Comparison of ENCODE assay signal across 8 cellular contexts in the genomic region with DNA sequence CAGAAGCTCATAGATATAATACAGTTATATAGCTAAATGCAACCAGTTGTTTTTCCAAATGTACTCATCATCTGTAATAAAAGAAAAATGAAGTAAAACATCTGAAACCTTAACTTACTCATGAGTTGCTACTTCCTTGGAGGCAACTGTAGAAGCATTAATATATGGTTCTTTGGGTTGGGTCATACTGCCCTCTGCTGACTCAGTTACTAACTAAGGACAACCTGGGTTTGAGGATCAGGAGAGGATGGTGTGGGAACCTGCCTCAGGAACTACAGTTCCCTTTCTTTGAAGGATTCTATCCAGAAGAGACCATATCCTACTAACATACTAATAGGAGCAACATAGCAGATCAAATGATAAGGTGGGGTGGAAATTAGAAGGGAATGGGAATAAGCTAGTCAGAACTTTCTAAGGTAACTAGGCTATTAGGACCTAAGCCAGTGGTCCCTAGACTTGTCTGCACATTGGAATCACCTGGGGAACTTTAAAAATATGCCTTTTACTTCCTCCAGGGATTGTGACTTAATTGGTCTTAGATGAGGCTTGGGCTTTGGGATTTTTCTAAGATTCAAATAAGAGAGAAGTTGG. TPM values are rescaled to one million over a fixed set of nuclear protein-coding genes. Genes with fewer than 3 reads are reported as not detected.
DNase-seq lines count a peak whose midpoint lies in the region; ATAC-seq, FAIRE-seq and TF ChIP-seq lines count a peak whose summit lies in the region.

No MANE protein-coding gene starts in this region.

- H3K79me2 ChIP-seq in SK-N-SH (ENCODE audit: insufficient read depth) = no peaks in the 10 kb centered on the region
- H3K79me2 ChIP-seq in H1 (ENCODE audit: control insufficient read depth in 1 of 2, insufficient read depth in 2 of 2, low read length in 2 of 2) = no peaks in the 10 kb centered on the region

- H3K4me2 ChIP-seq in SK-N-SH = no peak overlapping the region
- H3K4me2 ChIP-seq in H1 (ENCODE audit: insufficient read depth in 1 of 2, low read depth in 2 of 2, low read length in 2 of 2) = no peak overlapping the region

- no peak overlapping the region for H2BK15ac ChIP-seq in H1 (ENCODE audit: low read length)

- TF ChIP-seq CTCF in AG04449 (IDR thresholded peaks at IDR 0.05; ENCODE audit: insufficient read depth, low read length, missing control alignments) (peak; percentile 50), SK-N-SH (IDR thresholded peaks at IDR 0.05) (peak; percentile 73), H1 (IDR thresholded peaks at IDR 0.05; ENCODE audit: control extremely low read depth in 1 of 3, insufficient read depth in 1 of 3, low read depth in 1 of 3, low read length in 3 of 3) (peak in 2 of 3 experiments; percentile 43 to 59; a peak in 3 of 4 replicates)

- H2AK5ac ChIP-seq in H1 (ENCODE audit: low read depth, low read length) = no peak overlapping the region

- H3K23me2 ChIP-seq in H1 (ENCODE audit: low read depth, low read length) = no peaks in the 10 kb centered on the region

- peak; percentile 7 for FAIRE-seq in H1 (lab: Jason Lieb, UNC)

- no peak overlapping the region for H3K14ac ChIP-seq in H1 (ENCODE audit: insufficient read length)

- no peak overlapping the region for H2BK120ac ChIP-seq in H1 (replicated peaks; ENCODE audit: low read depth, low read length)

- H3K27ac ChIP-seq in SK-N-SH (ENCODE audit: low read depth in 2 of 2, low read length in 1 of 2) (peak overlapping the region in 1 of 2 experiments; percentile 57; a peak in 1 of 4 replicates), H1 (ENCODE audit: low read depth, low read length) (no peak overlapping the region)

- H3K23ac ChIP-seq in H1 (ENCODE audit: insufficient read length) = no peak overlapping the region

- no peak overlapping the region for H4K5ac ChIP-seq in H1 (ENCODE audit: insufficient read length, low read depth, low read length)

- H4K20me1 ChIP-seq in SK-N-SH (ENCODE audit: insufficient read depth) = no peaks in the 10 kb centered on the region
- no peaks in the 10 kb centered on the region for H4K20me1 ChIP-seq in H1 (replicated peaks in 1 of 2; ENCODE audit: control insufficient read depth in 1 of 2, insufficient read depth in 2 of 2, low read length in 2 of 2)

- no peaks in the 10 kb centered on the region; the same call in 1 of the 2 replicates for H3K79me1 ChIP-seq in H1 (ENCODE audit: low read depth, low read length)

- no peak overlapping the region for H4K91ac ChIP-seq in H1 (replicated peaks; ENCODE audit: insufficient read length, low read length)

- peaks cover 75 to 77% of the 10 kb centered on the region in 2 experiments for H3K36me3 ChIP-seq in SK-N-SH (replicated peaks in 1 of 2; ENCODE audit: control insufficient read depth in 1 of 2, insufficient read depth in 2 of 2, low read length in 1 of 2)
- peaks cover 1 to 39% (median 11%) of the 10 kb centered on the region in 4 experiments; a peak in 7 of 8 replicates for H3K36me3 ChIP-seq in H1 (ENCODE audit: control insufficient read depth in 2 of 4, insufficient read depth in 4 of 4, low read length in 3 of 4)

- H3K4me3 ChIP-seq in AG04449 (ENCODE audit: low read depth, low read length) (no peak overlapping the region), SK-N-SH (ENCODE audit: low read depth in 2 of 2, low read length in 1 of 2) (no peak overlapping the region), H1 (ENCODE audit: extremely low read depth in 1 of 4, insufficient read depth in 2 of 4, low read depth in 3 of 4, low read length in 4 of 4) (no peak overlapping the region)

- H2BK12ac ChIP-seq in H1 (ENCODE audit: low read depth, low read length) = no peak overlapping the region

- TF ChIP-seq RAD21 in SK-N-SH (IDR thresholded peaks at IDR 0.05; ENCODE audit: low read length) = peak; percentile 79
- TF ChIP-seq RAD21 in H1 (IDR thresholded peaks at IDR 0.05 in 1 of 2, conservative IDR thresholded peaks at IDR 0.05 in 1 of 2; ENCODE audit: low read depth in 2 of 2, low read length in 2 of 2) = peak; percentile 65 to 71

- H3F3A ChIP-seq in SK-N-SH (replicated peaks; ENCODE audit: insufficient read depth) = peaks cover 26% of the 10 kb centered on the region

- DNase-seq in AG04449 (ENCODE audit: low read depth, low spot score) (no peak), EH (ENCODE audit: low read depth) (peak; percentile 82), SK-N-SH (peak; percentile 39), H1 (ENCODE audit: low read depth in 1 of 2, low spot score in 2 of 2) (no peak), mucosa of gallbladder (ENCODE audit: low spot score) (peak; percentile 57), T-helper 9 cell (no peak)

- H3K18ac ChIP-seq in H1 (ENCODE audit: extremely low read depth, low read length) = no peak overlapping the region

- ATAC-seq in HG03354 (IDR thresholded peaks at IDR 0.05; ENCODE audit: poor library complexity, severe bottlenecking, unreplicated experiment) (peak; percentile 70), GM21529 (IDR thresholded peaks at IDR 0.05; ENCODE audit: unreplicated experiment) (no peak)

- no peak overlapping the region for H3K9ac ChIP-seq in SK-N-SH
- no peak overlapping the region for H3K9ac ChIP-seq in H1 (replicated peaks in 1 of 4; ENCODE audit: extremely low read depth in 1 of 4, low read depth in 3 of 4, low read length in 3 of 4)

- H2BK20ac ChIP-seq in H1 (ENCODE audit: low read length) = no peak overlapping the region

- POLR2A ChIA-PET in AG04449 (lab: Yijun Ruan, JAX) = interaction anchor here (0.6 kb wide), 1 partner anchor 253 kb away, joined by 3 read pairs; no protein-coding TSS in a partner anchor
- POLR2A ChIA-PET in SK-N-SH (lab: Yijun Ruan, JAX) = no interaction called here
- POLR2A ChIA-PET in H1 (lab: Charles Lee; ENCODE audit: partially characterized antibody) = no interaction called here

- TF ChIP-seq POLR2A in H1 (IDR thresholded peaks at IDR 0.05; ENCODE audit: control extremely low read depth in 1 of 2, low read depth in 2 of 2, low read length in 2 of 2) = no peak

- H3K4ac ChIP-seq in H1 (replicated peaks; ENCODE audit: insufficient read length, low read depth, low read length) = no peak overlapping the region

- no peak overlapping the region for H4K8ac ChIP-seq in H1 (ENCODE audit: extremely low read depth, insufficient read depth, low read length)

- TF ChIP-seq EP300 in SK-N-SH (IDR thresholded peaks at IDR 0.05; ENCODE audit: borderline replicate concordance in 1 of 2, low read depth in 1 of 2, low read length in 1 of 2) (no peak), H1 (IDR thresholded peaks at IDR 0.05; ENCODE audit: borderline replicate concordance in 1 of 2, low read depth in 2 of 2, low read length in 2 of 2) (no peak)

- H3K27me3 ChIP-seq in SK-N-SH (ENCODE audit: insufficient read depth) = no peaks in the 10 kb centered on the region
- H3K27me3 ChIP-seq in H1 (replicated peaks in 1 of 4; ENCODE audit: control insufficient read depth in 3 of 4, extremely low read depth in 1 of 4, insufficient read depth in 3 of 4, low read length in 3 of 4) = no peaks in the 10 kb centered on the region

- no peaks in the 10 kb centered on the region for H3K9me2 ChIP-seq in SK-N-SH

- H2BK5ac ChIP-seq in H1 (ENCODE audit: low read depth, low read length) = no peak overlapping the region

- H2AFZ ChIP-seq in SK-N-SH (ENCODE audit: low read depth) (no peak overlapping the region), H1 (ENCODE audit: low read length) (no peak overlapping the region)

- H3K4me1 ChIP-seq in SK-N-SH (ENCODE audit: control insufficient read depth in 1 of 2, insufficient read depth in 2 of 2, low read depth in 1 of 2, low read length in 1 of 2) (peaks cover 0 to 14% of the 10 kb centered on the region in 2 experiments; a peak in 1 of 4 replicates), H1 (replicated peaks in 1 of 4; ENCODE audit: control insufficient read depth in 3 of 4, insufficient read depth in 4 of 4, low read length in 3 of 4) (no peaks in the 10 kb centered on the region)

- CTCF ChIA-PET in AG04449 (lab: Yijun Ruan, JAX) (interaction anchor here (0.7 to 8.8 kb wide), 29 partner anchors 9 to 319 kb away, joined by 3 to 204 read pairs (median 5); a partner anchor contains a TSS), SK-N-SH (lab: Yijun Ruan, JAX) (interaction anchor here (0.6 to 3.0 kb wide), 13 partner anchors 9 to 99 kb away, joined by 3 to 21 read pairs (median 4); no protein-coding TSS in a partner anchor), H1 (lab: Charles Lee; ENCODE audit: partially characterized antibody) (interaction anchor here (0.6 to 2.8 kb wide), 17 partner anchors 10 to 322 kb away, joined by 3 to 7 read pairs (median 4); a partner anchor contains a TSS)

- no peak overlapping the region for H3K56ac ChIP-seq in H1 (replicated peaks; ENCODE audit: insufficient read length, low read depth, low read length)

- H3K9me3 ChIP-seq in SK-N-SH = no peaks in the 10 kb centered on the region
- H3K9me3 ChIP-seq in H1 (ENCODE audit: insufficient read depth in 2 of 2, low read depth in 1 of 2, low read length in 1 of 2) = no peaks in the 10 kb centered on the region

RNA-seq across cellular contexts. Expression of a gene that starts 20.7 kb away (rescaled TPM):
- polyA plus RNA-seq in SK-N-SH (2012; rRNA removed) = 20.4 and 26.3 TPM in 2 replicates
- polyA plus RNA-seq in SK-N-SH (2012; cell fraction: cytosol; rRNA removed) = 22.0 and 23.0 TPM in 2 replicates
- 34.9 and 46.3 TPM in 2 replicates for polyA plus RNA-seq in SK-N-SH (2012; cell fraction: nucleus; rRNA removed)
- total RNA-seq in H1 (2021; fragmentation: NEBNext Ultra II Directional; extraction: Animal tissue kit (Norgen Biotek cat#: 25700)) = 35.9 and 36.6 TPM in 2 replicates
- polyA plus RNA-seq in H1 (2011; rRNA removed) = 15.8 and 17.5 TPM in 2 replicates
- 19.8 TPM for polyA plus RNA-seq in H1 (2011; cell fraction: cytosol; rRNA removed)
- polyA plus RNA-seq in H1 (2011; cell fraction: nucleus; rRNA removed) = 16.4 TPM
- polyA plus RNA-seq in H1 (2012, experiment 1 of 2) = 26.0 to 30.0 TPM (median 29.3 TPM) in 4 replicates
- polyA plus RNA-seq in H1 (2012, experiment 2 of 2) = 13.8 TPM
- polyA plus RNA-seq in H1 (2013, experiment 1 of 2) = 22.8 TPM
- 20.5 TPM for polyA plus RNA-seq in H1 (2013, experiment 2 of 2)
- 21.7 and 22.3 TPM in 2 replicates for polyA minus RNA-seq in H1 (2011; rRNA and poly(A)+ RNA removed)
- 13.3 TPM for polyA minus RNA-seq in H1 (2011; cell fraction: cytosol; rRNA and poly(A)+ RNA removed)
- 11.9 TPM for polyA minus RNA-seq in H1 (2011; cell fraction: nucleus; rRNA and poly(A)+ RNA removed)
- 37.8 TPM for total RNA-seq in mucosa of gallbladder

RNA-seq across cellular contexts. Expression of a gene that starts 20.8 kb away (rescaled TPM):
- polyA plus RNA-seq in SK-N-SH (2012; rRNA removed) = 19.4 and 21.1 TPM in 2 replicates
- 22.5 and 26.7 TPM in 2 replicates for polyA plus RNA-seq in SK-N-SH (2012; cell fraction: cytosol; rRNA removed)
- polyA plus RNA-seq in SK-N-SH (2012; cell fraction: nucleus; rRNA removed) = 13.4 and 20.0 TPM in 2 replicates
- total RNA-seq in H1 (2021; fragmentation: NEBNext Ultra II Directional; extraction: Animal tissue kit (Norgen Biotek cat#: 25700)) = 25.6 and 27.2 TPM in 2 replicates
- 18.3 and 25.3 TPM in 2 replicates for polyA plus RNA-seq in H1 (2011; rRNA removed)
- 46.0 TPM for polyA plus RNA-seq in H1 (2011; cell fraction: cytosol; rRNA removed)
- 9.6 TPM for polyA plus RNA-seq in H1 (2011; cell fraction: nucleus; rRNA removed)
- 30.9 to 35.9 TPM (median 33.6 TPM) in 4 replicates for polyA plus RNA-seq in H1 (2012, experiment 1 of 2)
- 5.6 TPM for polyA plus RNA-seq in H1 (2012, experiment 2 of 2)
- polyA plus RNA-seq in H1 (2013, experiment 1 of 2) = 19.1 TPM
- polyA plus RNA-seq in H1 (2013, experiment 2 of 2) = 19.3 TPM
- polyA minus RNA-seq in H1 (2011; rRNA and poly(A)+ RNA removed) = 26.6 and 27.6 TPM in 2 replicates
- polyA minus RNA-seq in H1 (2011; cell fraction: cytosol; rRNA and poly(A)+ RNA removed) = 11.4 TPM
- 16.3 TPM for polyA minus RNA-seq in H1 (2011; cell fraction: nucleus; rRNA and poly(A)+ RNA removed)
- total RNA-seq in mucosa of gallbladder = 17.5 TPM

RNA-seq across cellular contexts. Expression of a gene that starts 51.9 kb away (rescaled TPM):
- 3.9 and 6.2 TPM in 2 replicates for polyA plus RNA-seq in SK-N-SH (2012; rRNA removed)
- polyA plus RNA-seq in SK-N-SH (2012; cell fraction: cytosol; rRNA removed) = 4.5 and 5.3 TPM in 2 replicates
- polyA plus RNA-seq in SK-N-SH (2012; cell fraction: nucleus; rRNA removed) = 3.5 and 5.6 TPM in 2 replicates
- 14.3 and 15.6 TPM in 2 replicates for total RNA-seq in H1 (2021; fragmentation: NEBNext Ultra II Directional; extraction: Animal tissue kit (Norgen Biotek cat#: 25700))
- polyA plus RNA-seq in H1 (2011; rRNA removed) = 3.9 and 5.0 TPM in 2 replicates
- 3.8 TPM for polyA plus RNA-seq in H1 (2011; cell fraction: cytosol; rRNA removed)
- 4.9 TPM for polyA plus RNA-seq in H1 (2011; cell fraction: nucleus; rRNA removed)
- polyA plus RNA-seq in H1 (2012, experiment 1 of 2) = 4.3 to 6.0 TPM (median 5.4 TPM) in 4 replicates
- polyA plus RNA-seq in H1 (2012, experiment 2 of 2) = 1.4 TPM
- polyA plus RNA-seq in H1 (2013, experiment 1 of 2) = 8.6 TPM
- polyA plus RNA-seq in H1 (2013, experiment 2 of 2) = 10.5 TPM
- 21.0 and 26.2 TPM in 2 replicates for polyA minus RNA-seq in H1 (2011; rRNA and poly(A)+ RNA removed)
- 8.7 TPM for polyA minus RNA-seq in H1 (2011; cell fraction: cytosol; rRNA and poly(A)+ RNA removed)
- polyA minus RNA-seq in H1 (2011; cell fraction: nucleus; rRNA and poly(A)+ RNA removed) = 17.0 TPM
- total RNA-seq in mucosa of gallbladder = 14.4 TPM

Comparison
In these comparisons a context has a peak if more than half of its experiments do, and no peak if none do; other contexts are left out.
1. DNase-seq: peak in EH (single experiment), SK-N-SH (single experiment) and mucosa of gallbladder (single experiment); none in AG04449 (single experiment), H1 (0 of 2) and T-helper 9 cell (single experiment).
2. Peak in every context shown above with its lines, with median percentiles within 50 percentile points of each other: CTCF ChIP-seq.